ENCODE assay signal across 8 cellular contexts in genomic region chr13:110913911-110914292, GRCh38. TPM values are rescaled to one million over a fixed set of nuclear protein-coding genes. Genes with fewer than 3 reads are reported as not detected.
DNase-seq lines count a peak whose midpoint lies in the region; ATAC-seq and TF ChIP-seq lines count a peak whose summit lies in the region.

No MANE protein-coding gene starts in this region.

- no peak; the same call in 1 of the 2 replicates for ATAC-seq in Panc1
- no peak for ATAC-seq in HG03457 (IDR thresholded peaks at IDR 0.05; ENCODE audit: unreplicated experiment)

- no peaks in the 10 kb centered on the region for H3K27me3 ChIP-seq in Panc1 (ENCODE audit: control insufficient read depth, insufficient read depth, low read length)
- H3K27me3 ChIP-seq in neuron (ENCODE audit: insufficient read depth, low read length): no peaks in the 10 kb centered on the region

- peak overlapping the region; percentile 63 to 81 for H3K4me3 ChIP-seq in Panc1 (ENCODE audit: low read depth in 2 of 2, low read length in 2 of 2)
- peak overlapping the region; percentile 81 for H3K4me3 ChIP-seq in epithelial cell of esophagus (ENCODE audit: low read length)
- peak overlapping the region; percentile 98 for H3K4me3 ChIP-seq in neuron (ENCODE audit: low read length)

- TF ChIP-seq CTCF in Panc1 (IDR thresholded peaks at IDR 0.05) (no peak), epithelial cell of esophagus (IDR thresholded peaks at IDR 0.05; ENCODE audit: insufficient read depth, low read depth, low read length, missing control alignments) (no peak)

- CTCF ChIA-PET in Panc1 (lab: Charles Lee): interaction anchor here (0.9 kb wide), 1 partner anchor 154 kb away, joined by 3 read pairs; no protein-coding TSS in a partner anchor

- DNase-seq in DMS79 treated with DMSO at 0.1 percent for 48 hours (lab: John Stamatoyannopoulos, UW) (peak; percentile 59), DMS79 (lab: John Stamatoyannopoulos, UW) (no peak), Panc1 (ENCODE audit: low read depth, low spot score) (no peak), epithelial cell of esophagus (ENCODE audit: low read depth) (peak; percentile 47), NCI-H82 (lab: John Stamatoyannopoulos, UW) (no peak), foreskin melanocyte (no peak)

- H3K9me3 ChIP-seq in Panc1 (ENCODE audit: control insufficient read depth, insufficient read depth, low read depth, low read length): no peaks in the 10 kb centered on the region
- no peaks in the 10 kb centered on the region for H3K9me3 ChIP-seq in neuron (ENCODE audit: low read length)

- BruUV-seq in Panc1 (replicated peaks; lab: Mats Ljungman, UMichigan): no TSS peak

- H3K36me3 ChIP-seq in Panc1 (ENCODE audit: control insufficient read depth, insufficient read depth, low read length) (no peaks in the 10 kb centered on the region; the same call in 1 of the 2 replicates), neuron (ENCODE audit: insufficient read depth, low read length) (peaks cover 18% of the 10 kb centered on the region)

- H2AFZ ChIP-seq in neuron (ENCODE audit: low read depth, low read length): peak overlapping the region; percentile 64

- peak overlapping the region; percentile 94 for H3K27ac ChIP-seq in Panc1 (ENCODE audit: low read length)

- POLR2A ChIA-PET in Panc1 (lab: Charles Lee): interaction anchor here (0.7 kb wide), 1 partner anchor 10 kb away, joined by 3 read pairs; no protein-coding TSS in a partner anchor

- in situ Hi-C loops in Panc1 (cut with HindIII; ENCODE audit: low pct_unique_long_range_greater_than_20kb, low sequenced_read_pairs): no loop called here

- intact Hi-C loops in Panc1 (cut with micrococcal nuclease; ENCODE audit: unreplicated experiment): loop anchor here (10.0 kb wide), 1 partner anchor 301 kb away; no protein-coding TSS in a partner anchor

- peaks cover 33% of the 10 kb centered on the region for H3K4me1 ChIP-seq in Panc1 (ENCODE audit: control insufficient read depth, insufficient read depth, low read length)
- H3K4me1 ChIP-seq in neuron (ENCODE audit: insufficient read depth, low read length): peaks cover 27% of the 10 kb centered on the region

RNA-seq across cellular contexts. Expression of gene ANKRD10, which starts 1.0 kb away (rescaled TPM):
- total RNA-seq in Panc1 (2021; ENCODE audit: unreplicated experiment): 76.8 TPM
- polyA plus RNA-seq in Panc1 (2012; ENCODE audit: insufficient read length): 40.9 TPM

Comparison
In these comparisons a context has a peak if more than half of its experiments do, and no peak if none do; other contexts are left out.
1. DNase-seq: peak in DMS79 treated with DMSO at 0.1 percent for 48 hours (single experiment) and epithelial cell of esophagus (single experiment); none in DMS79 (single experiment), Panc1 (single experiment), NCI-H82 (single experiment) and foreskin melanocyte (single experiment).
2. Peak in every context shown above with its lines, with median percentiles within 50 percentile points of each other: H3K4me3 ChIP-seq.